Comparison of ENCODE assay signal across 30 cellular contexts in genomic region chr12:124980098-124980892, GRCh38.
"Had no signal": no experiment of that assay in that cellular context is flagged by ENCODE, and none has a peak within 500 bp of the region (broad histone marks: within the 10 kb centered on the region; RNA-seq: fewer than 3 reads in every experiment).

No MANE protein-coding gene starts in this region.

- FAIRE-seq: astrocyte, keratinocyte had no signal

- H3K4me3 ChIP-seq: coronary artery, dorsolateral prefrontal cortex, gastroesophageal sphincter, hepatocyte, right atrium auricular region, thoracic aorta, uterus had no signal

- H3K27me3 Mint-ChIP-seq: activated CD4-positive, alpha-beta T cell treated with anti-CD3 and anti-CD28 coated beads for 36 hours; activated CD8-positive, alpha-beta memory T cell treated with anti-CD3 and anti-CD28 coated beads, Interleukin-2, amount 10 ng/mL, durations not matched to agents 7 days and 5 days; activated naive CD8-positive, alpha-beta T cell treated with anti-CD3 and anti-CD28 coated beads, Interleukin-2, amount 10 ng/mL, durations not matched to agents 7 days and 5 days; naive B cell had no signal

- H3K4me2 ChIP-seq: hepatocyte had no signal

- H3K27ac Mint-ChIP-seq: activated CD4-positive, alpha-beta T cell treated with anti-CD3 and anti-CD28 coated beads for 36 hours; activated CD8-positive, alpha-beta memory T cell treated with anti-CD3 and anti-CD28 coated beads, Interleukin-2, amount 10 ng/mL, durations not matched to agents 7 days and 5 days; activated CD8-positive, alpha-beta T cell treated with anti-CD3 and anti-CD28 coated beads, Interleukin-2, amount 10 ng/mL, durations not matched to agents 7 days and 5 days; mesothelial cell of epicardium had no signal

- H3K27me3 ChIP-seq: brain microvascular endothelial cell, dorsolateral prefrontal cortex, gastroesophageal sphincter, hepatocyte, right atrium auricular region, uterus had no signal

- H3K4me1 ChIP-seq: gastroesophageal sphincter, right atrium auricular region, uterus had no signal

- H3K36me3 ChIP-seq: uterus had no signal

- DNase-seq: activated CD4-positive, alpha-beta T cell treated with anti-CD3 and anti-CD28 coated beads for 36 hours; activated CD4-positive, CD25-positive, alpha-beta regulatory T cell; activated CD8-positive, alpha-beta memory T cell treated with anti-CD3 and anti-CD28 coated beads, Interleukin-2, amount 10 ng/mL, durations not matched to agents 7 days and 5 days; activated CD8-positive, alpha-beta T cell treated with anti-CD3 and anti-CD28 coated beads, Interleukin-2, amount 10 ng/mL, durations not matched to agents 7 days and 5 days; activated effector memory CD4-positive, alpha-beta T cell treated with Interleukin-2 at 50 U/mL for 16 hours; activated naive CD4-positive, alpha-beta T cell treated with Interleukin-2 at 50 U/mL for 16 hours; activated naive CD8-positive, alpha-beta T cell treated with anti-CD3 and anti-CD28 coated beads, Interleukin-2, amount 10 ng/mL, durations not matched to agents 7 days and 5 days; amniotic stem cell; brain microvascular endothelial cell; effector memory CD4-positive, alpha-beta T cell; erythroblast; left cardiac atrium; mammary epithelial cell; naive B cell; nephron progenitor cell; occipital lobe; stimulated activated CD4-positive, alpha-beta T cell treated with anti-CD3 and anti-CD28 coated beads, Interleukin-15, amount 100 ng/mL, for 24 hours; stimulated activated CD4-positive, alpha-beta T cell treated with anti-CD3 and anti-CD28 coated beads, Interleukin-2, amount 100 ng/mL, for 24 hours; stimulated activated naive CD4-positive, alpha-beta T cell treated with Interleukin-2 at 50 U/mL for 16 hours; trophoblast cell; uterus had no signal

- H3K79me2 ChIP-seq: hepatocyte had no signal

- H2AFZ ChIP-seq: hepatocyte had no signal

- H3K9me3 ChIP-seq: gastroesophageal sphincter, right atrium auricular region, thoracic aorta, uterus had no signal

- ATAC-seq: activated CD4-positive, alpha-beta T cell treated with anti-CD3 and anti-CD28 coated beads for 36 hours; activated CD8-positive, alpha-beta memory T cell treated with anti-CD3 and anti-CD28 coated beads, Interleukin-2, amount 10 ng/mL, durations not matched to agents 7 days and 5 days; activated CD8-positive, alpha-beta T cell treated with anti-CD3 and anti-CD28 coated beads, Interleukin-2, amount 10 ng/mL, durations not matched to agents 7 days and 5 days; gastroesophageal sphincter; left cardiac atrium had no signal

- H3K4me1 Mint-ChIP-seq: activated CD4-positive, alpha-beta T cell treated with anti-CD3 and anti-CD28 coated beads for 36 hours; activated CD8-positive, alpha-beta memory T cell treated with anti-CD3 and anti-CD28 coated beads, Interleukin-2, amount 10 ng/mL, durations not matched to agents 7 days and 5 days; activated naive CD8-positive, alpha-beta T cell treated with anti-CD3 and anti-CD28 coated beads, Interleukin-2, amount 10 ng/mL, durations not matched to agents 7 days and 5 days; mesothelial cell of epicardium; nephron progenitor cell had no signal

- H3K4me3 Mint-ChIP-seq: activated CD4-positive, alpha-beta T cell treated with anti-CD3 and anti-CD28 coated beads for 36 hours; activated CD8-positive, alpha-beta memory T cell treated with anti-CD3 and anti-CD28 coated beads, Interleukin-2, amount 10 ng/mL, durations not matched to agents 7 days and 5 days; activated CD8-positive, alpha-beta T cell treated with anti-CD3 and anti-CD28 coated beads, Interleukin-2, amount 10 ng/mL, durations not matched to agents 7 days and 5 days; activated naive CD8-positive, alpha-beta T cell treated with anti-CD3 and anti-CD28 coated beads, Interleukin-2, amount 10 ng/mL, durations not matched to agents 7 days and 5 days; mesothelial cell of epicardium; naive B cell; nephron progenitor cell had no signal

- H3K9me3 Mint-ChIP-seq: activated naive CD8-positive, alpha-beta T cell treated with anti-CD3 and anti-CD28 coated beads, Interleukin-2, amount 10 ng/mL, durations not matched to agents 7 days and 5 days; mesothelial cell of epicardium; naive B cell; nephron progenitor cell had no signal

- H3K27ac ChIP-seq: brain microvascular endothelial cell, coronary artery, gastroesophageal sphincter, hepatocyte, right atrium auricular region, thoracic aorta, uterus had no signal
